Comparison of ENCODE assay signal across 1 cellular context in genomic region chr22:19480173-19480568, GRCh38.
TF ChIP-seq lines count a peak whose summit lies in the region.

No MANE protein-coding gene starts in this region.

TF ChIP-seq in K562, 482 proteins besides CTCF, POLR2A, EP300 and RAD21 (continues in another document):
- TF ChIP-seq MIER1 (IDR thresholded peaks at IDR 0.05; ENCODE audit: low read depth) (no peak), ZKSCAN3 (CRISPR knock-in tag; IDR thresholded peaks at IDR 0.05) (peak; percentile 15; the same call in 1 of the 2 replicates), BRD4 (IDR thresholded peaks at IDR 0.05) (0 out of 2 replicates have a peak, but pooled peaks have one; percentile 12), CREM (IDR thresholded peaks at IDR 0.05; ENCODE audit: low read depth) (no peak), ZNF444 (CRISPR knock-in tag; IDR thresholded peaks at IDR 0.05) (0 out of 2 replicates have a peak, but pooled peaks have one; percentile 21), BRD9 (IDR thresholded peaks at IDR 0.05; ENCODE audit: low read depth, partially characterized antibody) (no peak), CGGBP1 (CRISPR knock-in tag; IDR thresholded peaks at IDR 0.05) (peak; percentile 2; the same call in 1 of the 2 replicates), NR4A1 (CRISPR knock-in tag; IDR thresholded peaks at IDR 0.05) (no peak), NR4A1 (tag; IDR thresholded peaks at IDR 0.05) (0 out of 2 replicates have a peak, but pooled peaks have one; percentile 33), RBFOX2 (IDR thresholded peaks at IDR 0.05; ENCODE audit: low read depth, low read length) (peak; percentile 82), ZNF766 (CRISPR knock-in tag; conservative IDR thresholded peaks at IDR 0.05) (no peak), ZNF316 (IDR thresholded peaks at IDR 0.05) (no peak), TAF15 (IDR thresholded peaks at IDR 0.05; ENCODE audit: low read depth, low read length) (peak; percentile 51; the same call in 1 of the 2 replicates), PCBP1 (IDR thresholded peaks at IDR 0.05; ENCODE audit: low read depth, low read length, poor library complexity, severe bottlenecking) (peak; percentile 97), SLC30A9 (CRISPR knock-in tag; IDR thresholded peaks at IDR 0.05) (no peak), ERF (CRISPR knock-in tag; IDR thresholded peaks at IDR 0.05) (0 out of 2 replicates have a peak, but pooled peaks have one; percentile 84), U2AF1 (optimal IDR thresholded peaks at IDR 0.05; ENCODE audit: low read depth, low read length) (no peak), CHCHD3 (CRISPR knock-in tag; IDR thresholded peaks at IDR 0.05) (0 out of 2 replicates have a peak, but pooled peaks have one; percentile 4), SMAD4 (CRISPR knock-in tag; conservative IDR thresholded peaks at IDR 0.05) (peak; percentile 73; the same call in 1 of the 2 replicates), MXI1 (IDR thresholded peaks at IDR 0.05; ENCODE audit: low read depth, low read length) (0 out of 2 replicates have a peak, but pooled peaks have one; percentile 1), ZBTB43 (CRISPR knock-in tag; IDR thresholded peaks at IDR 0.05) (no peak), ZNF311 (CRISPR knock-in tag; IDR thresholded peaks at IDR 0.05) (0 out of 2 replicates have a peak, but pooled peaks have one; percentile 21), ELF1 (tag; IDR thresholded peaks at IDR 0.05) (no peak), ELF4 (CRISPR knock-in tag; IDR thresholded peaks at IDR 0.05) (peak; percentile 92), ZNF583 (CRISPR knock-in tag; IDR thresholded peaks at IDR 0.05) (0 out of 2 replicates have a peak, but pooled peaks have one; percentile 27), TRIM25 (IDR thresholded peaks at IDR 0.05; ENCODE audit: borderline replicate concordance) (no peak), ZNF232 (CRISPR knock-in tag; IDR thresholded peaks at IDR 0.05) (no peak), HBP1 (CRISPR knock-in tag; IDR thresholded peaks at IDR 0.05) (peak; percentile 93; the same call in 1 of the 2 replicates), ZNF436 (CRISPR knock-in tag; IDR thresholded peaks at IDR 0.05) (0 out of 2 replicates have a peak, but pooled peaks have one; percentile 2), MYC (IDR thresholded peaks at IDR 0.05; ENCODE audit: low read depth, low read length) (no peak), MYC (CRISPR knock-in tag; IDR thresholded peaks at IDR 0.05; ENCODE audit: borderline replicate concordance, low read depth) (peak; percentile 92), IFI16 (CRISPR knock-in tag; IDR thresholded peaks at IDR 0.05) (0 out of 2 replicates have a peak, but pooled peaks have one; percentile 31), HOMEZ (CRISPR knock-in tag; IDR thresholded peaks at IDR 0.05) (peak; percentile 86; the same call in 1 of the 2 replicates), ZNF324 (CRISPR knock-in tag; IDR thresholded peaks at IDR 0.05) (peak; percentile 14; the same call in 1 of the 2 replicates), KLF6 (CRISPR knock-in tag; IDR thresholded peaks at IDR 0.05; ENCODE audit: borderline replicate concordance) (0 out of 2 replicates have a peak, but pooled peaks have one; percentile 28), HOXB6 (CRISPR knock-in tag; IDR thresholded peaks at IDR 0.05; ENCODE audit: borderline replicate concordance) (no peak), SPI1 (IDR thresholded peaks at IDR 0.05; ENCODE audit: borderline replicate concordance, low read depth, low read length) (no peak), GABPB2 (CRISPR knock-in tag; conservative IDR thresholded peaks at IDR 0.05) (peak; percentile 69; the same call in 1 of the 2 replicates), OTX1 (CRISPR knock-in tag; IDR thresholded peaks at IDR 0.05) (peak; percentile 93; the same call in 1 of the 2 replicates), ZC3H4 (CRISPR knock-in tag; IDR thresholded peaks at IDR 0.05; ENCODE audit: borderline replicate concordance) (no peak), MTF1 (CRISPR knock-in tag; IDR thresholded peaks at IDR 0.05; ENCODE audit: borderline replicate concordance) (0 out of 2 replicates have a peak, but pooled peaks have one; percentile 33), PHB (CRISPR knock-in tag; IDR thresholded peaks at IDR 0.05) (peak; percentile 79; the same call in 1 of the 2 replicates), NR2F6 (CRISPR knock-in tag; IDR thresholded peaks at IDR 0.05) (no peak), KLF13 (tag; IDR thresholded peaks at IDR 0.05; ENCODE audit: borderline replicate concordance, low read depth) (no peak), NRF1 (conservative IDR thresholded peaks at IDR 0.05 in 1 of 2, IDR thresholded peaks at IDR 0.05 in 1 of 2) (no peak), SRF (CRISPR knock-in tag; IDR thresholded peaks at IDR 0.05) (0 out of 4 replicates have a peak, but pooled peaks of 1 of the 2 experiments have one; percentile 70), PRPF4 (IDR thresholded peaks at IDR 0.05; ENCODE audit: insufficient read depth, low read depth, low read length, poor library complexity, severe bottlenecking) (peak; percentile 6), ZHX1 (conservative IDR thresholded peaks at IDR 0.05; ENCODE audit: low read length) (no peak), ZNF41 (CRISPR knock-in tag; conservative IDR thresholded peaks at IDR 0.05) (no peak)
- TF ChIP-seq, protein P1, sequence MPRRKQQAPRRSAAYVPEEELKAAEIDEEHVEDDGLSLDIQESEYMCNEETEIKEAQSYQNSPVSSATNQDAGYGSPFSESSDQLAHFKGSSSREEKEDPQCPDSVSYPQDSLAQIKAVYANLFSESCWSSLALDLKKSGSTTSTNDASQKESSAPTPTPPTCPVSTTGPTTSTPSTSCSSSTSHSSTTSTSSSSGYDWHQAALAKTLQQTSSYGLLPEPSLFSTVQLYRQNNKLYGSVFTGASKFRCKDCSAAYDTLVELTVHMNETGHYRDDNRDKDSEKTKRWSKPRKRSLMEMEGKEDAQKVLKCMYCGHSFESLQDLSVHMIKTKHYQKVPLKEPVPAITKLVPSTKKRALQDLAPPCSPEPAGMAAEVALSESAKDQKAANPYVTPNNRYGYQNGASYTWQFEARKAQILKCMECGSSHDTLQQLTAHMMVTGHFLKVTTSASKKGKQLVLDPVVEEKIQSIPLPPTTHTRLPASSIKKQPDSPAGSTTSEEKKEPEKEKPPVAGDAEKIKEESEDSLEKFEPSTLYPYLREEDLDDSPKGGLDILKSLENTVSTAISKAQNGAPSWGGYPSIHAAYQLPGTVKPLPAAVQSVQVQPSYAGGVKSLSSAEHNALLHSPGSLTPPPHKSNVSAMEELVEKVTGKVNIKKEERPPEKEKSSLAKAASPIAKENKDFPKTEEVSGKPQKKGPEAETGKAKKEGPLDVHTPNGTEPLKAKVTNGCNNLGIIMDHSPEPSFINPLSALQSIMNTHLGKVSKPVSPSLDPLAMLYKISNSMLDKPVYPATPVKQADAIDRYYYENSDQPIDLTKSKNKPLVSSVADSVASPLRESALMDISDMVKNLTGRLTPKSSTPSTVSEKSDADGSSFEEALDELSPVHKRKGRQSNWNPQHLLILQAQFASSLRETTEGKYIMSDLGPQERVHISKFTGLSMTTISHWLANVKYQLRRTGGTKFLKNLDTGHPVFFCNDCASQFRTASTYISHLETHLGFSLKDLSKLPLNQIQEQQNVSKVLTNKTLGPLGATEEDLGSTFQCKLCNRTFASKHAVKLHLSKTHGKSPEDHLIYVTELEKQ (CRISPR knock-in tag; IDR thresholded peaks at IDR 0.05) = 0 out of 2 replicates have a peak, but pooled peaks have one; percentile 10
- TF ChIP-seq, protein P2, sequence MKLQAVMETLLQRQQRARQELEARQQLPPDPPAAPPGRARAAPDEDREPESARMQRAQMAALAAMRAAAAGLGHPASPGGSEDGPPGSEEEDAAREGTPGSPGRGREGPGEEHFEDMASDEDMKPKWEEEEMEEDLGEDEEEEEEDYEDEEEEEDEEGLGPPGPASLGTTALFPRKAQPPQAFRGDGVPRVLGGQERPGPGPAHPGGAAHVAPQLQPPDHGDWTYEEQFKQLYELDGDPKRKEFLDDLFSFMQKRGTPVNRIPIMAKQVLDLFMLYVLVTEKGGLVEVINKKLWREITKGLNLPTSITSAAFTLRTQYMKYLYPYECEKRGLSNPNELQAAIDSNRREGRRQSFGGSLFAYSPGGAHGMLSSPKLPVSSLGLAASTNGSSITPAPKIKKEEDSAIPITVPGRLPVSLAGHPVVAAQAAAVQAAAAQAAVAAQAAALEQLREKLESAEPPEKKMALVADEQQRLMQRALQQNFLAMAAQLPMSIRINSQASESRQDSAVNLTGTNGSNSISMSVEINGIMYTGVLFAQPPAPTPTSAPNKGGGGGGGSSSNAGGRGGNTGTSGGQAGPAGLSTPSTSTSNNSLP (IDR thresholded peaks at IDR 0.05; ENCODE audit: borderline replicate concordance, low read depth, low read length) = peak; percentile 0; the same call in 1 of the 2 replicates
- TF ChIP-seq, protein P3, sequence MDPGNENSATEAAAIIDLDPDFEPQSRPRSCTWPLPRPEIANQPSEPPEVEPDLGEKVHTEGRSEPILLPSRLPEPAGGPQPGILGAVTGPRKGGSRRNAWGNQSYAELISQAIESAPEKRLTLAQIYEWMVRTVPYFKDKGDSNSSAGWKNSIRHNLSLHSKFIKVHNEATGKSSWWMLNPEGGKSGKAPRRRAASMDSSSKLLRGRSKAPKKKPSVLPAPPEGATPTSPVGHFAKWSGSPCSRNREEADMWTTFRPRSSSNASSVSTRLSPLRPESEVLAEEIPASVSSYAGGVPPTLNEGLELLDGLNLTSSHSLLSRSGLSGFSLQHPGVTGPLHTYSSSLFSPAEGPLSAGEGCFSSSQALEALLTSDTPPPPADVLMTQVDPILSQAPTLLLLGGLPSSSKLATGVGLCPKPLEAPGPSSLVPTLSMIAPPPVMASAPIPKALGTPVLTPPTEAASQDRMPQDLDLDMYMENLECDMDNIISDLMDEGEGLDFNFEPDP (CRISPR knock-in tag; IDR thresholded peaks at IDR 0.05) = peak; percentile 79; the same call in 1 of the 2 replicates
